8 cellular contexts compared by ENCODE assay signal in genomic region chr13:19782049-19782726, GRCh38. TPM values are rescaled to one million over a fixed set of nuclear protein-coding genes. Genes with fewer than 3 reads are reported as not detected.
DNase-seq lines count a peak whose midpoint lies in the region; ATAC-seq and TF ChIP-seq lines count a peak whose summit lies in the region.

No MANE protein-coding gene starts in this region.

- H2AFZ ChIP-seq in GM23248, result peak overlapping the region; percentile 86

- peaks cover 7% of the 10 kb centered on the region; the same call in 1 of the 2 replicates for H3F3A ChIP-seq in GM23248 (ENCODE audit: insufficient read depth)

- H3K9me2 ChIP-seq in GM23248 (ENCODE audit: insufficient read depth), result no peaks in the 10 kb centered on the region

- H3K4me1 ChIP-seq in GM23248 (ENCODE audit: insufficient read depth) (no peaks in the 10 kb centered on the region), colonic mucosa (no peaks in the 10 kb centered on the region), left lung (peaks cover 9 to 12% of the 10 kb centered on the region in 2 donors)

- H3K27ac ChIP-seq in GM23248 (peak overlapping the region; percentile 92), colonic mucosa (peak overlapping the region; percentile 97), left lung (peak overlapping the region; percentile 96 to 98)

- peaks cover 4% of the 10 kb centered on the region for H3K9me3 Mint-ChIP-seq in activated CD4-positive, alpha-beta T cell treated with anti-CD3 and anti-CD28 coated beads, Interleukin-2, amount 10 ng/mL, durations not matched to agents 24 days and 14 days

- H3K27me3 Mint-ChIP-seq in activated CD4-positive, alpha-beta T cell treated with anti-CD3 and anti-CD28 coated beads, Interleukin-2, amount 10 ng/mL, durations not matched to agents 24 days and 14 days, result peaks cover 2% of the 10 kb centered on the region

- WGBS in GM23248 (ENCODE audit: low coverage in 1 of 2, low lambda C conversion rate in 2 of 2, missing lambda C conversion rate in 2 of 2), 2 experiments, result 1% methylated on average over 69 to 71 of the region's 77 CpGs

- peak overlapping the region; percentile 84 for H3K4me2 ChIP-seq in GM23248 (ENCODE audit: unreplicated experiment)

- DNase-seq in ELR (ENCODE audit: low read depth) (peak; percentile 60), GM23248 (peak; percentile 80), MG63 (peak; percentile 31), colonic mucosa (peak; percentile 46), left lung (peak; percentile 64 to 93), NCI-H1694 (lab: John Stamatoyannopoulos, UW) (no peak)
- peak; percentile 91 for DNase-seq in activated CD4-positive, alpha-beta T cell treated with anti-CD3 and anti-CD28 coated beads, Interleukin-2, amount 10 ng/mL, durations not matched to agents 24 days and 14 days
- peak; percentile 32 for DNase-seq in stimulated activated CD4-positive, alpha-beta T cell treated with anti-CD3 and anti-CD28 coated beads, Interleukin-2, amount 100 ng/mL, for 4 hours (ENCODE audit: low read depth)

- ATAC-seq in left lung, result peak; percentile 71

- H3K4me3 ChIP-seq in GM23248 (peak overlapping the region; percentile 94), MG63 (peak overlapping the region; percentile 88), colonic mucosa (peak overlapping the region; percentile 97), left lung (peak overlapping the region; percentile 84 to 91)

- peak overlapping the region; percentile 99 for H3K27ac Mint-ChIP-seq in activated CD4-positive, alpha-beta T cell treated with anti-CD3 and anti-CD28 coated beads, Interleukin-2, amount 10 ng/mL, durations not matched to agents 24 days and 14 days

- peaks cover 12% of the 10 kb centered on the region for H3K36me3 Mint-ChIP-seq in activated CD4-positive, alpha-beta T cell treated with anti-CD3 and anti-CD28 coated beads, Interleukin-2, amount 10 ng/mL, durations not matched to agents 24 days and 14 days (ENCODE audit: low read depth)

- H3K79me2 ChIP-seq in GM23248 (ENCODE audit: insufficient read depth), result peaks cover 30% of the 10 kb centered on the region

- H3K4me3 Mint-ChIP-seq in activated CD4-positive, alpha-beta T cell treated with anti-CD3 and anti-CD28 coated beads, Interleukin-2, amount 10 ng/mL, durations not matched to agents 24 days and 14 days, result peak overlapping the region; percentile 96

- H3K36me3 ChIP-seq in GM23248 (ENCODE audit: low read depth), result no peaks in the 10 kb centered on the region
- H3K36me3 ChIP-seq in MG63, result peaks cover 17% of the 10 kb centered on the region
- no peaks in the 10 kb centered on the region for H3K36me3 ChIP-seq in colonic mucosa
- H3K36me3 ChIP-seq in left lung, result no peaks in the 10 kb centered on the region

- peaks cover 6% of the 10 kb centered on the region for H3K4me1 Mint-ChIP-seq in activated CD4-positive, alpha-beta T cell treated with anti-CD3 and anti-CD28 coated beads, Interleukin-2, amount 10 ng/mL, durations not matched to agents 24 days and 14 days

- H3K9ac ChIP-seq in GM23248 (peak overlapping the region; percentile 97), colonic mucosa (ENCODE audit: low read depth in 2 of 2, low read length in 2 of 2) (peak overlapping the region; percentile 71 to 95)

- no peaks in the 10 kb centered on the region for H3K27me3 ChIP-seq in GM23248 (replicated peaks; ENCODE audit: insufficient read depth)
- H3K27me3 ChIP-seq in MG63, result no peaks in the 10 kb centered on the region
- no peaks in the 10 kb centered on the region for H3K27me3 ChIP-seq in colonic mucosa
- H3K27me3 ChIP-seq in left lung, result no peaks in the 10 kb centered on the region

- H4K20me1 ChIP-seq in GM23248 (ENCODE audit: insufficient read depth), result no peaks in the 10 kb centered on the region

- in situ Hi-C loops in GM23248 (cut with MboI), result no loop called here

- no peak for TF ChIP-seq CTCF in colonic mucosa (IDR thresholded peaks at IDR 0.05)
- TF ChIP-seq CTCF in left lung (IDR thresholded peaks at IDR 0.05), result no peak

- intact Hi-C loops in activated CD4-positive, alpha-beta T cell treated with anti-CD3 and anti-CD28 coated beads, Interleukin-2, amount 10 ng/mL, durations not matched to agents 24 days and 14 days (cut with micrococcal nuclease), result loop anchor here (1.0 to 10.0 kb wide), 4 partner anchors 81 to 1123 kb away; partner anchors contain the start of genes MPHOSPH8, XPO4 and ZMYM5
- intact Hi-C loops in colonic mucosa (cut with DNase I), result loop anchor here (10.0 kb wide), 1 partner anchor 83 kb away; the partner anchor contains the start of gene ZMYM5
- intact Hi-C loops in left lung (cut with DNase I), result no loop called here

- H3K9me3 ChIP-seq in GM23248 (ENCODE audit: low read depth) (no peaks in the 10 kb centered on the region), MG63 (no peaks in the 10 kb centered on the region), colonic mucosa (no peaks in the 10 kb centered on the region), left lung (no peaks in the 10 kb centered on the region)

RNA-seq across cellular contexts. Expression of gene PSPC1, which starts 0.6 kb away (rescaled TPM):
- 16.8 and 27.9 TPM in 2 replicates for total RNA-seq in GM23248 (2014; rRNA removed; shearing (Covaris generic))
- polyA plus RNA-seq in GM23248 (2016; fragmentation: Nextera tagmentation; extraction: Ambion mirVana), result 14.9 and 17.2 TPM in 2 replicates
- total RNA-seq in MG63 (2014; rRNA removed; shearing (Covaris generic); ENCODE audit: low replicate concordance), result 25.7 and 38.2 TPM in 2 replicates
- 71.8 and 73.3 TPM in 2 replicates for total RNA-seq in activated CD4-positive, alpha-beta T cell treated with anti-CD3 and anti-CD28 coated beads, Interleukin-2, amount 10 ng/mL, durations not matched to agents 24 days and 14 days
- 10 to 100 TPM; 36.5 to 46.3 TPM for total RNA-seq in colonic mucosa
- total RNA-seq in left lung, result 10 to 100 TPM; 34.8 to 40.3 TPM

Comparison
In these comparisons a context has a peak if more than half of its experiments do, and no peak if none do; other contexts are left out.
1. intact Hi-C loops: an anchor here in activated CD4-positive, alpha-beta T cell treated with anti-CD3 and anti-CD28 coated beads, Interleukin-2, amount 10 ng/mL, durations not matched to agents 24 days and 14 days (1.0 to 10.0 kb wide) and colonic mucosa (10.0 kb wide); none called in left lung.